In genomic region chr18:22186484-22186971, GRCh38 we compare ENCODE assay signal across 18 cellular contexts. TPM values are rescaled to one million over a fixed set of nuclear protein-coding genes. Genes with fewer than 3 reads are reported as not detected.
DNase-seq lines count a peak whose midpoint lies in the region; ATAC-seq and TF ChIP-seq lines count a peak whose summit lies in the region.
"Had no signal": no experiment of that assay in that cellular context is flagged by ENCODE, and none has a peak within 500 bp of the region (broad histone marks: within the 10 kb centered on the region; RNA-seq: fewer than 3 reads in every experiment).

No MANE protein-coding gene starts in this region.

- H3K4me1 ChIP-seq in lower lobe of right lung (peaks cover 63% of the 10 kb centered on the region), transverse colon (peaks cover 3 to 73% (median 54%) of the 10 kb centered on the region in 4 donors)
- H3K4me1 ChIP-seq: gastrocnemius medialis had no signal

- peaks cover 4% of the 10 kb centered on the region for H3K27me3 Mint-ChIP-seq in activated CD8-positive, alpha-beta T cell treated with anti-CD3 and anti-CD28 coated beads for 36 hours
- H3K27me3 Mint-ChIP-seq: central memory CD8-positive, alpha-beta T cell had no signal

- H3K4me3 ChIP-seq in coronary artery (peak overlapping the region; percentile 47), lower lobe of right lung (no peak overlapping the region), transverse colon (no peak overlapping the region)
- H3K4me3 ChIP-seq: BLaER1, gastrocnemius medialis, SJSA1 had no signal

- H3K4me1 Mint-ChIP-seq in activated CD8-positive, alpha-beta T cell treated with anti-CD3 and anti-CD28 coated beads for 36 hours (ENCODE audit: low read depth), result peaks cover 3% of the 10 kb centered on the region
- H3K4me1 Mint-ChIP-seq: activated naive CD4-positive, alpha-beta T cell treated with anti-CD3 and anti-CD28 coated beads, Interleukin-2, amount 50 U/mL, for 24 hours had no signal

- no peak for TF ChIP-seq EP300 in transverse colon (IDR thresholded peaks at IDR 0.05; ENCODE audit: low read depth)

- H3K36me3 ChIP-seq in lower lobe of right lung (peaks cover 45% of the 10 kb centered on the region), transverse colon (no peaks in the 10 kb centered on the region)
- H3K36me3 ChIP-seq: gastrocnemius medialis had no signal

- CTCF ChIA-PET in activated CD8-positive, alpha-beta T cell treated with anti-CD3 and anti-CD28 coated beads for 36 hours (lab: Charles Lee), result no interaction called here

- POLR2A ChIA-PET in activated CD8-positive, alpha-beta T cell treated with anti-CD3 and anti-CD28 coated beads for 36 hours (lab: Charles Lee), result no interaction called here

- H3K27ac Mint-ChIP-seq in activated CD8-positive, alpha-beta T cell treated with anti-CD3 and anti-CD28 coated beads for 36 hours, result no peak overlapping the region
- H3K27ac Mint-ChIP-seq: activated naive CD4-positive, alpha-beta T cell treated with anti-CD3 and anti-CD28 coated beads, Interleukin-2, amount 50 U/mL, for 24 hours; stimulated activated naive B cell treated with anti-CD40 and anti-IgM and Interleukin-4, amounts not matched to agents 10 μg/mL and 1 μg/mL and 100 μg/mL, for 72 hours had no signal

- peak overlapping the region; percentile 89 for H3K27ac ChIP-seq in coronary artery
- peak overlapping the region; percentile 22 for H3K27ac ChIP-seq in lower lobe of right lung
- peak overlapping the region; percentile 1 to 57 (median 36) for H3K27ac ChIP-seq in transverse colon
- H3K27ac ChIP-seq: BLaER1, gastrocnemius medialis, SJSA1 had no signal

- in situ Hi-C loops in transverse colon (cut with MboI; ENCODE audit: low pct_ligation_motif_present in 1 of 4, low pct_unique_long_range_greater_than_20kb in 1 of 4, low sequenced_read_pairs in 3 of 4), result loop anchor here in 1 of 4 donors (10.0 kb wide), 1 partner anchor 378 kb away; no protein-coding TSS in a partner anchor

- TF ChIP-seq POLR2A in transverse colon (IDR thresholded peaks at IDR 0.05), result no peak

- H3K9me3 ChIP-seq in lower lobe of right lung (no peaks in the 10 kb centered on the region), transverse colon (no peaks in the 10 kb centered on the region)
- H3K9me3 ChIP-seq: BLaER1, gastrocnemius medialis, SJSA1 had no signal

- peak; percentile 78 for DNase-seq in M059J (ENCODE audit: low read depth)
- DNase-seq in coronary artery (ENCODE audit: low spot score), result no peak
- no peak for DNase-seq in lower lobe of right lung
- DNase-seq in transverse colon, result no peak
- DNase-seq in GF-D8 (lab: John Stamatoyannopoulos, UW), result no peak
- DNase-seq in activated CD8-positive, alpha-beta T cell treated with anti-CD3 and anti-CD28 coated beads for 36 hours, result no peak
- DNase-seq in activated naive CD4-positive, alpha-beta T cell treated with anti-CD3 and anti-CD28 coated beads, Interleukin-2, amount 50 U/mL, for 16 hours, result no peak
- no peak for DNase-seq in activated T-cell treated with anti-CD3 and anti-CD28 coated beads, Interleukin-2, amount 50 U/mL, for 48 hours
- DNase-seq: activated CD4-positive, alpha-beta T cell treated with anti-CD3 and anti-CD28 coated beads for 4 hours; gastrocnemius medialis; KBM-7; occipital lobe; stimulated activated naive B cell treated with anti-CD40 and anti-IgM and Interleukin-4, amounts not matched to agents 10 μg/mL and 1 μg/mL and 100 μg/mL, for 72 hours; T-helper 9 cell had no signal

- no peaks in the 10 kb centered on the region for H3K27me3 ChIP-seq in lower lobe of right lung (ENCODE audit: low read depth)
- peaks cover 3% of the 10 kb centered on the region for H3K27me3 ChIP-seq in transverse colon
- H3K27me3 ChIP-seq: BLaER1, SJSA1 had no signal

- 56 to 74% methylated on average over 5 to 6 of the region's 6 CpGs for WGBS in transverse colon (ENCODE audit: low coverage in 1 of 2), 2 donors

- no peak for TF ChIP-seq CTCF in coronary artery (IDR thresholded peaks at IDR 0.05)
- TF ChIP-seq CTCF in lower lobe of right lung (IDR thresholded peaks at IDR 0.05), result no peak
- no peak for TF ChIP-seq CTCF in transverse colon (IDR thresholded peaks at IDR 0.05)
- TF ChIP-seq CTCF in activated CD8-positive, alpha-beta T cell treated with anti-CD3 and anti-CD28 coated beads for 36 hours (IDR thresholded peaks at IDR 0.05), result no peak

- no peaks in the 10 kb centered on the region for H3K36me3 Mint-ChIP-seq in activated CD8-positive, alpha-beta T cell treated with anti-CD3 and anti-CD28 coated beads for 36 hours (ENCODE audit: low read depth)
- H3K36me3 Mint-ChIP-seq: activated naive CD4-positive, alpha-beta T cell treated with anti-CD3 and anti-CD28 coated beads, Interleukin-2, amount 50 U/mL, for 24 hours; stimulated activated naive B cell treated with anti-CD40 and anti-IgM and Interleukin-4, amounts not matched to agents 10 μg/mL and 1 μg/mL and 100 μg/mL, for 72 hours had no signal

- intact Hi-C loops in lower lobe of right lung (cut with DNase I) (no loop called here), transverse colon (cut with DNase I; ENCODE audit: low total_unique reads) (no loop called here)
- intact Hi-C loops in activated CD8-positive, alpha-beta T cell treated with anti-CD3 and anti-CD28 coated beads for 36 hours (cut with micrococcal nuclease), result no loop called here

- H3K4me3 Mint-ChIP-seq in activated CD8-positive, alpha-beta T cell treated with anti-CD3 and anti-CD28 coated beads for 36 hours, result no peak overlapping the region
- H3K4me3 Mint-ChIP-seq: activated naive CD4-positive, alpha-beta T cell treated with anti-CD3 and anti-CD28 coated beads, Interleukin-2, amount 50 U/mL, for 24 hours; central memory CD8-positive, alpha-beta T cell; stimulated activated naive B cell treated with anti-CD40 and anti-IgM and Interleukin-4, amounts not matched to agents 10 μg/mL and 1 μg/mL and 100 μg/mL, for 72 hours had no signal

- H3K9me3 Mint-ChIP-seq in activated CD8-positive, alpha-beta T cell treated with anti-CD3 and anti-CD28 coated beads for 36 hours, result no peaks in the 10 kb centered on the region
- H3K9me3 Mint-ChIP-seq: activated naive CD4-positive, alpha-beta T cell treated with anti-CD3 and anti-CD28 coated beads, Interleukin-2, amount 50 U/mL, for 24 hours; central memory CD8-positive, alpha-beta T cell had no signal

- no peak for ATAC-seq in lower lobe of right lung
- ATAC-seq in activated CD8-positive, alpha-beta T cell treated with anti-CD3 and anti-CD28 coated beads for 36 hours, result no peak
- ATAC-seq: gastrocnemius medialis; stimulated activated naive B cell treated with anti-CD40 and anti-IgM and Interleukin-4, amounts not matched to agents 10 μg/mL and 1 μg/mL and 100 μg/mL, for 72 hours had no signal

RNA-seq across cellular contexts. Expression of gene GATA6, which starts 17.1 kb away (rescaled TPM):
- total RNA-seq in M059J (2014; rRNA removed; shearing (Covaris generic)), result 4.1 and 4.6 TPM in 2 replicates
- total RNA-seq in lower lobe of right lung (22.1 TPM), transverse colon (100 to 1,000 TPM in 1 of 4 donors, 10 to 100 TPM in 3; 49.7 to 223 (median 65.7) TPM)
- not detected for total RNA-seq in activated CD8-positive, alpha-beta T cell treated with anti-CD3 and anti-CD28 coated beads for 36 hours

Comparison
In these comparisons a context has a peak if more than half of its experiments do, and no peak if none do; other contexts are left out.
1. H3K27ac ChIP-seq: peak in every context shown above with its lines; median percentile 89 in coronary artery; 36 in transverse colon; 22 in lower lobe of right lung.